ENCODE assay signal across 1 cellular context in the genomic region with DNA sequence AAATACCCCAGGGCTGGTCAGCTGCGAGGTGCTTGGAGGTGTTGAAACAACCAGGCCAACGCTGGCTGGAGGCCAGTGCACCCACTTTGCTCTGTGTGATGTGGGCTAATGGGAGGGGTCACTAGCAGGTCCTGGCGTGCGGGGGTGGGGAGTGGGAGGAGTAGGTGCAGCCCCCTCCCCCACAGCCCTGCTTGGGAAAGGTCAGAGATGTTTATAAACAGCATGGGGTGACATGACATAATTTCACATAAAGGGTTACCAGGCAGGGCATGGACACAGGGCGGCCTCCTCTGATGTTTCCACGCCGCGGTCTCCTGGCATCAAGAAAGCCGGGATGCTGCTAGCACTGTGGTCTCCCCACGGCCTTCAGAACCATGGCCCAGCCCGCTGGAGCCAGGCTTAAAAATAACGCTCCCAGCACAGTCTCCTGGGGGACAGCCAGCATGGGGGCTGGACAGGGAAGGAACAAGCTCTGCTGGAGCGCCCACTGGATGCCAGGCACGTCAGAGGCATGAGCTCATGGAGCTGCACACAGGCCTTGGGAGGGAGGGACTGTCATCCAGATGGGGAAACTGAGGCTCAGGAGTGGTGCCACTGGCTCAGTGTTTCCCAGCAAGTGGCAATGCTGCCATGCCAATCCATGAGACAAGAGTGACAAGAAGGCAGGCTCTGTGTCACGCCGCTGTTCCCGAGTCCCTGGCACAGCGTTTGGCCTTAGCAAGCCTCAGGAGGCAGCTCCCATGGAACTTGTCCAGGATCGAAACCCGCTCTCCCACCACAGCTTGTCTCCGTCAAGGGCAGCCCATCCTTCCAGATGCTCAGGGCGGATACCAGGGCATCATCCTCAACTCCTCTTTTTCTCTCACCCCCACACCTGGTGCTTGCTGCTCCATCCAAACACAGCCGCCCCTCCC.
TF ChIP-seq lines count a peak whose summit lies in the region.

No MANE protein-coding gene starts in this region.

TF ChIP-seq in HepG2, 621 proteins besides CTCF, POLR2A, EP300 and RAD21 (continued from another document and continues in another):
- TF ChIP-seq KLF9 (CRISPR knock-in tag; IDR thresholded peaks at IDR 0.05; ENCODE audit: low read depth) = peak; percentile 93
- TF ChIP-seq ZFP90 (CRISPR knock-in tag; IDR thresholded peaks at IDR 0.05; ENCODE audit: borderline replicate concordance) = peak; percentile 90; the same call in 1 of the 2 replicates
- TF ChIP-seq, protein P1, sequence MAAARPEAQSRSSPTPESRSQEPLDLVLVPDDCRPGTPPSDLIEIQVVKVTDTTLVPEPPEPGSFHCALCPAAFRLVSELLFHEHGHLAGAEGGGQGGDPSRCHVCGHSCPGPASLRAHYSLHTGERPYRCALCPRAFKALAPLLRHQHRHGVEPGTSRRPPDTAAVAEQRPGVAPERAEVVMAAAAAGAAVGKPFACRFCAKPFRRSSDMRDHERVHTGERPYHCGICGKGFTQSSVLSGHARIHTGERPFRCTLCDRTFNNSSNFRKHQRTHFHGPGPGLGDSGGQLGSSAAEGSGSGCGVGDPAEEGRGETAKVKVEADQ (CRISPR knock-in tag; IDR thresholded peaks at IDR 0.05; ENCODE audit: borderline replicate concordance) = peak; percentile 77; the same call in 1 of the 2 replicates
- no peak for TF ChIP-seq CENPX (CRISPR knock-in tag; IDR thresholded peaks at IDR 0.05)
- TF ChIP-seq, protein P2, sequence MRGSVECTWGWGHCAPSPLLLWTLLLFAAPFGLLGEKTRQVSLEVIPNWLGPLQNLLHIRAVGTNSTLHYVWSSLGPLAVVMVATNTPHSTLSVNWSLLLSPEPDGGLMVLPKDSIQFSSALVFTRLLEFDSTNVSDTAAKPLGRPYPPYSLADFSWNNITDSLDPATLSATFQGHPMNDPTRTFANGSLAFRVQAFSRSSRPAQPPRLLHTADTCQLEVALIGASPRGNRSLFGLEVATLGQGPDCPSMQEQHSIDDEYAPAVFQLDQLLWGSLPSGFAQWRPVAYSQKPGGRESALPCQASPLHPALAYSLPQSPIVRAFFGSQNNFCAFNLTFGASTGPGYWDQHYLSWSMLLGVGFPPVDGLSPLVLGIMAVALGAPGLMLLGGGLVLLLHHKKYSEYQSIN (CRISPR knock-in tag; IDR thresholded peaks at IDR 0.05; ENCODE audit: borderline replicate concordance) = no peak
- peak; percentile 88 for TF ChIP-seq DMAP1 (CRISPR knock-in tag; IDR thresholded peaks at IDR 0.05)
- TF ChIP-seq, protein P3, sequence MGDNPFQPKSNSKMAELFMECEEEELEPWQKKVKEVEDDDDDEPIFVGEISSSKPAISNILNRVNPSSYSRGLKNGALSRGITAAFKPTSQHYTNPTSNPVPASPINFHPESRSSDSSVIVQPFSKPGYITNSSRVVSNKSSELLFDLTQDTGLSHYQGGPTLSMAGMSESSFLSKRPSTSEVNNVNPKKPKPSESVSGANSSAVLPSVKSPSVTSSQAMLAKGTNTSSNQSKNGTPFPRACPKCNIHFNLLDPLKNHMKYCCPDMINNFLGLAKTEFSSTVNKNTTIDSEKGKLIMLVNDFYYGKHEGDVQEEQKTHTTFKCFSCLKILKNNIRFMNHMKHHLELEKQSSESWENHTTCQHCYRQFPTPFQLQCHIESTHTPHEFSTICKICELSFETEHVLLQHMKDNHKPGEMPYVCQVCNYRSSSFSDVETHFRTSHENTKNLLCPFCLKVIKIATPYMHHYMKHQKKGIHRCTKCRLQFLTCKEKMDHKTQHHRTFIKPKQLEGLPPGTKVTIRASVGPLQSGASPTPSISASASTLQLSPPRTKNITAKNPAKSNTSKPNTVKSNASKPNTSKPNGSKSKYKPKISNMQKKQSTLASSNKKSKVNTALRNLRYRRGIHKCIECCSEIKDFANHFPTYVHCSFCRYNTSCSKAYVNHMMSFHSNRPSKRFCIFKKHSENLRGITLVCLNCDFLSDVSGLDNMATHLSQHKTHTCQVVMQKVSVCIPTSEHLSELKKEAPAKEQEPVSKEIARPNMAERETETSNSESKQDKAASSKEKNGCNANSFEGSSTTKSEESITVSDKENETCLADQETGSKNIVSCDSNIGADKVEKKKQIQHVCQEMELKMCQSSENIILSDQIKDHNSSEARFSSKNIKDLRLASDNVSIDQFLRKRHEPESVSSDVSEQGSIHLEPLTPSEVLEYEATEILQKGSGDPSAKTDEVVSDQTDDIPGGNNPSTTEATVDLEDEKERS (CRISPR knock-in tag; IDR thresholded peaks at IDR 0.05) = peak; percentile 89; the same call in 1 of the 2 replicates
- peak; percentile 94 for TF ChIP-seq FOXC1 (CRISPR knock-in tag; IDR thresholded peaks at IDR 0.05; ENCODE audit: borderline replicate concordance)
- TF ChIP-seq, protein P4, sequence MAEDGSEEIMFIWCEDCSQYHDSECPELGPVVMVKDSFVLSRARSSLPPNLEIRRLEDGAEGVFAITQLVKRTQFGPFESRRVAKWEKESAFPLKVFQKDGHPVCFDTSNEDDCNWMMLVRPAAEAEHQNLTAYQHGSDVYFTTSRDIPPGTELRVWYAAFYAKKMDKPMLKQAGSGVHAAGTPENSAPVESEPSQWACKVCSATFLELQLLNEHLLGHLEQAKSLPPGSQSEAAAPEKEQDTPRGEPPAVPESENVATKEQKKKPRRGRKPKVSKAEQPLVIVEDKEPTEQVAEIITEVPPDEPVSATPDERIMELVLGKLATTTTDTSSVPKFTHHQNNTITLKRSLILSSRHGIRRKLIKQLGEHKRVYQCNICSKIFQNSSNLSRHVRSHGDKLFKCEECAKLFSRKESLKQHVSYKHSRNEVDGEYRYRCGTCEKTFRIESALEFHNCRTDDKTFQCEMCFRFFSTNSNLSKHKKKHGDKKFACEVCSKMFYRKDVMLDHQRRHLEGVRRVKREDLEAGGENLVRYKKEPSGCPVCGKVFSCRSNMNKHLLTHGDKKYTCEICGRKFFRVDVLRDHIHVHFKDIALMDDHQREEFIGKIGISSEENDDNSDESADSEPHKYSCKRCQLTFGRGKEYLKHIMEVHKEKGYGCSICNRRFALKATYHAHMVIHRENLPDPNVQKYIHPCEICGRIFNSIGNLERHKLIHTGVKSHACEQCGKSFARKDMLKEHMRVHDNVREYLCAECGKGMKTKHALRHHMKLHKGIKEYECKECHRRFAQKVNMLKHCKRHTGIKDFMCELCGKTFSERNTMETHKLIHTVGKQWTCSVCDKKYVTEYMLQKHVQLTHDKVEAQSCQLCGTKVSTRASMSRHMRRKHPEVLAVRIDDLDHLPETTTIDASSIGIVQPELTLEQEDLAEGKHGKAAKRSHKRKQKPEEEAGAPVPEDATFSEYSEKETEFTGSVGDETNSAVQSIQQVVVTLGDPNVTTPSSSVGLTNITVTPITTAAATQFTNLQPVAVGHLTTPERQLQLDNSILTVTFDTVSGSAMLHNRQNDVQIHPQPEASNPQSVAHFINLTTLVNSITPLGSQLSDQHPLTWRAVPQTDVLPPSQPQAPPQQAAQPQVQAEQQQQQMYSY (CRISPR knock-in tag; IDR thresholded peaks at IDR 0.05) = no peak
- TF ChIP-seq HHEX (CRISPR knock-in tag; IDR thresholded peaks at IDR 0.05) = peak; percentile 86
- peak; percentile 96 for TF ChIP-seq ZFX (CRISPR knock-in tag; IDR thresholded peaks at IDR 0.05; ENCODE audit: low read depth)
- TF ChIP-seq HOXA9 (CRISPR knock-in tag; IDR thresholded peaks at IDR 0.05; ENCODE audit: borderline replicate concordance) = peak; percentile 87; the same call in 1 of the 2 replicates
- no peak for TF ChIP-seq ZNF577 (CRISPR knock-in tag; IDR thresholded peaks at IDR 0.05; ENCODE audit: borderline replicate concordance, low read depth)
- TF ChIP-seq RBM22 (optimal IDR thresholded peaks at IDR 0.05; ENCODE audit: low read length) = no peak
- TF ChIP-seq, protein P5, sequence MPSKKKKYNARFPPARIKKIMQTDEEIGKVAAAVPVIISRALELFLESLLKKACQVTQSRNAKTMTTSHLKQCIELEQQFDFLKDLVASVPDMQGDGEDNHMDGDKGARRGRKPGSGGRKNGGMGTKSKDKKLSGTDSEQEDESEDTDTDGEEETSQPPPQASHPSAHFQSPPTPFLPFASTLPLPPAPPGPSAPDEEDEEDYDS (CRISPR knock-in tag; IDR thresholded peaks at IDR 0.05) = peak; percentile 94
- TF ChIP-seq XRCC5 (optimal IDR thresholded peaks at IDR 0.05; ENCODE audit: low read length) = peak; percentile 54
- TF ChIP-seq JUN (CRISPR knock-in tag; IDR thresholded peaks at IDR 0.05) = peak; percentile 95
- no peak for TF ChIP-seq SRSF9 (IDR thresholded peaks at IDR 0.05; ENCODE audit: borderline replicate concordance, insufficient read depth, low read depth, low read length, poor library complexity, severe bottlenecking)
- no peak for TF ChIP-seq ZNF484 (CRISPR knock-in tag; IDR thresholded peaks at IDR 0.05; ENCODE audit: borderline replicate concordance, low read depth)
- TF ChIP-seq GABPB1 (CRISPR knock-in tag; IDR thresholded peaks at IDR 0.05) = peak; percentile 81
- peak; percentile 85; the same call in 1 of the 2 replicates for TF ChIP-seq KLF15 (CRISPR knock-in tag; IDR thresholded peaks at IDR 0.05; ENCODE audit: borderline replicate concordance)
- peak in 1 of 2 experiments; percentile 20; a peak in 1 of 4 replicates for TF ChIP-seq MAFK (conservative IDR thresholded peaks at IDR 0.05 in 1 of 2, IDR thresholded peaks at IDR 0.05 in 1 of 2; ENCODE audit: low read length in 2 of 2)
- TF ChIP-seq, protein P6, sequence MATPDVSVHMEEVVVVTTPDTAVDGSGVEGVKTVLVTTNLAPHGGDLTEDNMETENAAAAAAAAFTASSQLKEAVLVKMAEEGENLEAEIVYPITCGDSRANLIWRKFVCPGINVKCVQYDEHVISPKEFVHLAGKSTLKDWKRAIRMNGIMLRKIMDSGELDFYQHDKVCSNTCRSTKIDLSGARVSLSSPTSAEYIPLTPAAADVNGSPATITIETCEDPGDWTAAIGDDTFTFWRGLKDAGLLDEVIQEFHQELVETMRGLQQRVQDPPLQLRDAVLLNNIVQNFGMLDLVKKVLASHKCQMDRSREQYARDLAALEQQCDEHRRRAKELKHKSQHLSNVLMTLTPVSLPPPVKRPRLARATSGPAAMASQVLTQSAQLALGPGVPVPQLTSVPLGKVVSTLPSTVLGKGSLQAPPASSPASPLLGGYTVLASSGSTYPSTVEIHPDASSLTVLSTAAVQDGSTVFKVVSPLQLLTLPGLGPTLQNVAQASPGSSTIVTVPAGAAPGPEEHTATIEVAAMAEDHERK (CRISPR knock-in tag; IDR thresholded peaks at IDR 0.05; ENCODE audit: low read depth) = peak; percentile 22; the same call in 1 of the 2 replicates
- no peak for TF ChIP-seq NCOA5 (CRISPR knock-in tag; IDR thresholded peaks at IDR 0.05)
- TF ChIP-seq PHF20 (CRISPR knock-in tag; IDR thresholded peaks at IDR 0.05) = 0 out of 2 replicates have a peak, but pooled peaks have one; percentile 46
- peak; percentile 99 for TF ChIP-seq NCOR1 (IDR thresholded peaks at IDR 0.05; ENCODE audit: borderline replicate concordance, low read length)
- peak; percentile 85; the same call in 1 of the 2 replicates for TF ChIP-seq MTF2 (CRISPR knock-in tag; IDR thresholded peaks at IDR 0.05; ENCODE audit: borderline replicate concordance)
- peak; percentile 93; the same call in 1 of the 2 replicates for TF ChIP-seq ZNF878 (CRISPR knock-in tag; IDR thresholded peaks at IDR 0.05)
- TF ChIP-seq ZNF616 (CRISPR knock-in tag; IDR thresholded peaks at IDR 0.05; ENCODE audit: low read depth) = no peak; the same call in none of the 2 replicates
- TF ChIP-seq MAZ (IDR thresholded peaks at IDR 0.05; ENCODE audit: borderline replicate concordance, low read depth, low read length) = peak; percentile 99
- TF ChIP-seq MAZ (CRISPR knock-in tag; IDR thresholded peaks at IDR 0.05; ENCODE audit: low read depth) = peak; percentile 99
- TF ChIP-seq NFE2L2 (IDR thresholded peaks at IDR 0.05; ENCODE audit: low read length) = peak; percentile 85
- no peak for TF ChIP-seq HNRNPUL1 (IDR thresholded peaks at IDR 0.05; ENCODE audit: low read depth, low read length)
- TF ChIP-seq, protein P7, sequence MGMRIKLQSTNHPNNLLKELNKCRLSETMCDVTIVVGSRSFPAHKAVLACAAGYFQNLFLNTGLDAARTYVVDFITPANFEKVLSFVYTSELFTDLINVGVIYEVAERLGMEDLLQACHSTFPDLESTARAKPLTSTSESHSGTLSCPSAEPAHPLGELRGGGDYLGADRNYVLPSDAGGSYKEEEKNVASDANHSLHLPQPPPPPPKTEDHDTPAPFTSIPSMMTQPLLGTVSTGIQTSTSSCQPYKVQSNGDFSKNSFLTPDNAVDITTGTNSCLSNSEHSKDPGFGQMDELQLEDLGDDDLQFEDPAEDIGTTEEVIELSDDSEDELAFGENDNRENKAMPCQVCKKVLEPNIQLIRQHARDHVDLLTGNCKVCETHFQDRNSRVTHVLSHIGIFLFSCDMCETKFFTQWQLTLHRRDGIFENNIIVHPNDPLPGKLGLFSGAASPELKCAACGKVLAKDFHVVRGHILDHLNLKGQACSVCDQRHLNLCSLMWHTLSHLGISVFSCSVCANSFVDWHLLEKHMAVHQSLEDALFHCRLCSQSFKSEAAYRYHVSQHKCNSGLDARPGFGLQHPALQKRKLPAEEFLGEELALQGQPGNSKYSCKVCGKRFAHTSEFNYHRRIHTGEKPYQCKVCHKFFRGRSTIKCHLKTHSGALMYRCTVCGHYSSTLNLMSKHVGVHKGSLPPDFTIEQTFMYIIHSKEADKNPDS (CRISPR knock-in tag; IDR thresholded peaks at IDR 0.05) = peak; percentile 99
- peak; percentile 86 for TF ChIP-seq PTBP1 (IDR thresholded peaks at IDR 0.05; ENCODE audit: low read depth, low read length, poor library complexity, severe bottlenecking)
- TF ChIP-seq, protein P8, sequence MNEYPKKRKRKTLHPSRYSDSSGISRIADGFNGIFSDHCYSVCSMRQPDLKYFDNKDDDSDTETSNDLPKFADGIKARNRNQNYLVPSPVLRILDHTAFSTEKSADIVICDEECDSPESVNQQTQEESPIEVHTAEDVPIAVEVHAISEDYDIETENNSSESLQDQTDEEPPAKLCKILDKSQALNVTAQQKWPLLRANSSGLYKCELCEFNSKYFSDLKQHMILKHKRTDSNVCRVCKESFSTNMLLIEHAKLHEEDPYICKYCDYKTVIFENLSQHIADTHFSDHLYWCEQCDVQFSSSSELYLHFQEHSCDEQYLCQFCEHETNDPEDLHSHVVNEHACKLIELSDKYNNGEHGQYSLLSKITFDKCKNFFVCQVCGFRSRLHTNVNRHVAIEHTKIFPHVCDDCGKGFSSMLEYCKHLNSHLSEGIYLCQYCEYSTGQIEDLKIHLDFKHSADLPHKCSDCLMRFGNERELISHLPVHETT (CRISPR knock-in tag; conservative IDR thresholded peaks at IDR 0.05) = peak; percentile 83; the same call in 1 of the 2 replicates
- TF ChIP-seq ZNF660 (CRISPR knock-in tag; IDR thresholded peaks at IDR 0.05; ENCODE audit: borderline replicate concordance, low read depth) = no peak
- 0 out of 2 replicates have a peak, but pooled peaks have one; percentile 65 for TF ChIP-seq ZKSCAN5 (CRISPR knock-in tag; IDR thresholded peaks at IDR 0.05)
- 0 out of 2 replicates have a peak, but pooled peaks have one; percentile 13 for TF ChIP-seq KDM5A (IDR thresholded peaks at IDR 0.05; ENCODE audit: borderline replicate concordance, low read length)
- peak; percentile 55 for TF ChIP-seq HNRNPLL (IDR thresholded peaks at IDR 0.05; ENCODE audit: low read depth, low read length, poor library complexity, severe bottlenecking)
- peak; percentile 98 for TF ChIP-seq ERF (CRISPR knock-in tag; IDR thresholded peaks at IDR 0.05)
